In the genomic region with DNA sequence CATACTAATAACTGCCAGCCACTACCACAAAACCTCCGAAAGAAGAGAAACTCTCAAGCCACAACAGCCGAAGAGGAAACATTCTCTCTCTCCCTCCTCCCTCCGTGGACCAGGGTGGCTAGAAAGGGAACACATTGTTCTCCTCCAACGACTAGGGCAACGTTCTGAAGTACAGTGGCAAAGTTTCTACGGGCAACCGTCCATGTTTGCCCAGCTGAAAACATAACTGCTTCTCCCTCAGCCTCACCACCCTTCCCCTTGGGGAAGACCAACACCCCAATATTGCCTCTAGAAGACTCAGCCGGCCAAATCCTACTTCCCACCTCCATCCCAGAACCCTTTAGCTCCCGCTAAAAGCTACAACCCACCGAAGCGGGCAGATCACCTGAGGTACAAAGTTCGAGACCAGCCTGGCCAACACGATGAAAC, we compare ENCODE assay signal across 8 cellular contexts. TPM values are rescaled to one million over a fixed set of nuclear protein-coding genes. Genes with fewer than 3 reads are reported as not detected.
DNase-seq lines count a peak whose midpoint lies in the region; ATAC-seq, FAIRE-seq and TF ChIP-seq lines count a peak whose summit lies in the region.

No MANE protein-coding gene starts in this region.

- H3K4me1 ChIP-seq in pancreas (peaks cover 0 to 21% (median 21%) of the 10 kb centered on the region in 3 donors), Karpas-422 (ENCODE audit: low read length) (no peaks in the 10 kb centered on the region)

- no peak for DNase-seq in Right ventricle myocardium superior
- no peak for DNase-seq in Right ventricle myocardium inferior (ENCODE audit: missing footprints)
- no peak for DNase-seq in T-helper 17 cell
- no peak for DNase-seq in fibroblast of mammary gland (ENCODE audit: low read depth)
- DNase-seq in pancreas: peak in 4 of 6 donors; percentile 45 to 69 (median 58)
- DNase-seq in GM13976 (ENCODE audit: low spot score): no peak
- DNase-seq in cerebellar cortex (ENCODE audit: low spot score): no peak
- no peak for DNase-seq in Karpas-422

- H3K4me2 ChIP-seq in Karpas-422 (ENCODE audit: low read depth, low read length, poor library complexity, severe bottlenecking): no peak overlapping the region

- in situ Hi-C loops in GM13976 (cut with MboI; ENCODE audit: low sequenced_read_pairs, unreplicated experiment): loop anchor here (10.0 kb wide), 1 partner anchor 305 kb away; no protein-coding TSS in a partner anchor

- TF ChIP-seq CTCF in fibroblast of mammary gland (conservative IDR thresholded peaks at IDR 0.05; ENCODE audit: control insufficient read depth, insufficient read depth, low read depth, low read length) (no peak), pancreas (IDR thresholded peaks at IDR 0.05) (no peak), GM13976 (IDR thresholded peaks at IDR 0.05; ENCODE audit: borderline replicate concordance, control extremely low read depth, extremely low read depth, insufficient read depth, missing control alignments) (no peak)

- H3K9me3 ChIP-seq in T-helper 17 cell (ENCODE audit: control insufficient read depth, low read length, poor library complexity, severe bottlenecking): no peaks in the 10 kb centered on the region
- H3K9me3 ChIP-seq in pancreas: no peaks in the 10 kb centered on the region
- H3K9me3 ChIP-seq in Karpas-422 (ENCODE audit: low read length): no peaks in the 10 kb centered on the region

- H3K4me1 Mint-ChIP-seq in T-helper 17 cell: peaks cover 26% of the 10 kb centered on the region

- H3K36me3 ChIP-seq in pancreas: peaks cover 0 to 38% (median 36%) of the 10 kb centered on the region in 3 donors
- no peaks in the 10 kb centered on the region for H3K36me3 ChIP-seq in Karpas-422 (ENCODE audit: insufficient read depth, low read length)

- intact Hi-C loops in Right ventricle myocardium superior (cut with DNase I): loop anchor here (10.0 kb wide), 1 partner anchor 85 kb away; no protein-coding TSS in a partner anchor
- intact Hi-C loops in Right ventricle myocardium inferior (cut with DNase I): loop anchor here (2.0 to 5.0 kb wide), 2 partner anchors 99 to 177 kb away; no protein-coding TSS in a partner anchor
- intact Hi-C loops in pancreas (cut with DNase I): loop anchor here in 2 of 3 donors (5.0 kb wide), 3 partner anchors 77 to 302 kb away; no protein-coding TSS in a partner anchor

- H3K79me2 ChIP-seq in Karpas-422 (ENCODE audit: low read length): no peaks in the 10 kb centered on the region

- no peak overlapping the region for H3K9ac ChIP-seq in Karpas-422 (ENCODE audit: low read length)

- no peaks in the 10 kb centered on the region for H3K27me3 Mint-ChIP-seq in T-helper 17 cell

- H3K27ac Mint-ChIP-seq in T-helper 17 cell: peak overlapping the region; percentile 95

- ATAC-seq in Right ventricle myocardium superior (ENCODE audit: poor library complexity): peak; percentile 5
- ATAC-seq in Right ventricle myocardium inferior: no peak
- ATAC-seq in T-helper 17 cell: no peak
- peak in 3 of 4 donors; percentile 3 to 35 (median 7) for ATAC-seq in pancreas

- H3K27me3 ChIP-seq in pancreas (no peaks in the 10 kb centered on the region), Karpas-422 (ENCODE audit: low read length) (no peaks in the 10 kb centered on the region)

- no peaks in the 10 kb centered on the region for H3K9me2 ChIP-seq in Karpas-422 (replicated peaks; ENCODE audit: insufficient read depth, low read length)

- H3K27ac ChIP-seq in pancreas (peak overlapping the region in 3 of 4 donors; percentile 93 to 99 (median 98)), Karpas-422 (ENCODE audit: low read length) (no peak overlapping the region)

- H3K4me3 Mint-ChIP-seq in T-helper 17 cell: peak overlapping the region; percentile 98

- WGBS in pancreas, 2 donors: 1 to 3% methylated on average over 13 of the region's 13 CpGs

- H4K20me1 ChIP-seq in Karpas-422 (ENCODE audit: insufficient read depth, low read depth, low read length): no peaks in the 10 kb centered on the region

- H3K36me3 Mint-ChIP-seq in T-helper 17 cell (ENCODE audit: low read depth): peaks cover 13% of the 10 kb centered on the region

- H2AFZ ChIP-seq in Karpas-422 (ENCODE audit: low read length): no peak overlapping the region

- no peak for FAIRE-seq in pancreas (lab: Jason Lieb, UNC)

- peak overlapping the region; percentile 97 for H3K4me3 ChIP-seq in fibroblast of mammary gland (ENCODE audit: control insufficient read depth, low read depth, low read length)
- peak overlapping the region; percentile 80 to 95 (median 90) for H3K4me3 ChIP-seq in pancreas
- no peak overlapping the region for H3K4me3 ChIP-seq in Karpas-422 (ENCODE audit: low read length)

RNA-seq across cellular contexts. Expression of a gene that starts 2.0 kb away (rescaled TPM):
- total RNA-seq in Right ventricle myocardium superior: 384 TPM
- total RNA-seq in Right ventricle myocardium inferior: 433 TPM
- 100 to 1,000 TPM; 106 to 127 TPM for total RNA-seq in T-helper 17 cell
- 100 to 1,000 TPM; 261 to 512 (median 332) TPM for total RNA-seq in pancreas
- polyA plus RNA-seq in pancreas: 100 to 1,000 TPM; 178 to 237 TPM
- total RNA-seq in Karpas-422 (2014; rRNA removed; shearing (Covaris generic); ENCODE audit: low replicate concordance): not detected in 2 replicates

RNA-seq across cellular contexts. Expression of a gene that starts 10.8 kb away (rescaled TPM):
- total RNA-seq in Right ventricle myocardium superior: not detected
- not detected for total RNA-seq in Right ventricle myocardium inferior
- not detected for total RNA-seq in T-helper 17 cell
- not detected for total RNA-seq in pancreas
- under 1 TPM in 1 of 2 donors, not detected in 1; 0.05 TPM for polyA plus RNA-seq in pancreas
- not detected in 2 replicates for total RNA-seq in Karpas-422 (2014; rRNA removed; shearing (Covaris generic); ENCODE audit: low replicate concordance)

Comparison
In these comparisons a context has a peak if more than half of its experiments do, and no peak if none do; other contexts are left out.
1. ATAC-seq: peak in Right ventricle myocardium superior (single experiment) and pancreas (3 of 4); none in Right ventricle myocardium inferior (single experiment) and T-helper 17 cell (single experiment).
2. DNase-seq: peak in pancreas (4 of 6); none in Right ventricle myocardium superior (single experiment), Right ventricle myocardium inferior (single experiment), T-helper 17 cell (0 of 3), fibroblast of mammary gland (single experiment), GM13976 (single experiment), cerebellar cortex (single experiment) and Karpas-422 (single experiment).
3. RNA of a gene that starts 2.0 kb away (total RNA-seq): 433 TPM in Right ventricle myocardium inferior (single experiment), 384 TPM in Right ventricle myocardium superior (single experiment), 261 to 512 TPM in pancreas and 106 to 127 TPM in T-helper 17 cell; not detected in Karpas-422; every median in the first group is over 100 times any median in the second.